ENCODE assay signal across 1 cellular context in the genomic region with DNA sequence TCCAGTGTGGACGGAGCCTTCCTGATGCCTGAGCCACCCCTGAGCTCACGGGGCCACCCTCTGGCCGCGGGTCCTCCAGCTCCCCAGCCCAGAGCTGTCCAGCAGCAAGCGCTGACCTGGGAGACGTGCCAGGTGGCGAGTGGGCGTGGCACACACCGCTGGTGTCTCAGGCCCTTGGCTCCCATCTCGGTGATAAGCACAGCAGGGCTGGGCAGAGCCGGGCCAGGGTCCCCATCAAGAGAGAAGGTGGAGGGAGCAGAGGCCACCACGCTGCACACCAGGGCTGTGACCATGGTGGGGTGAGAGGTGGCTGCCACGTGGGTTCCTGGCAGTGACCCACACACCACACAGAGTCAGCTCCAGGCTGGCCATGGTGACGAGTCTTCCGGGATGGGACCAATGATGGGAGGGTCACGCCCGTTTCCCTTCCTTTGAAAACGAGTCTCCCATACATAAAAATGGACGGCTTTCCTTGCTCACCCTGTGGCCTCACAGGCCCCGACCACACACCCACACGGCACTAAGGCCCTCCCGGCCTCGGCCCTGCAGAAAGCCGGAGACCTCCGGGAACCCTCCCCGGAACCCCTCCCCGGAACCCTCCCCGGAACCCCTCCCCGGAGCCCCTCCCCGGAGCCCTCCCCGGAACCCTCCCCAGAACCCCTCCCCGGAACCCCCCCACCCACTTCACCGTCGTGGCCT.
TF ChIP-seq lines count a peak whose summit lies in the region.

No MANE protein-coding gene starts in this region.

TF ChIP-seq in HepG2, 621 proteins besides CTCF, POLR2A, EP300 and RAD21 (continued from another document):
- TF ChIP-seq NFE2L1 (CRISPR knock-in tag; IDR thresholded peaks at IDR 0.05; ENCODE audit: borderline replicate concordance) (no peak), KAT8 (CRISPR knock-in tag; IDR thresholded peaks at IDR 0.05) (0 out of 2 replicates have a peak, but pooled peaks have one; percentile 34), KLF6 (CRISPR knock-in tag; IDR thresholded peaks at IDR 0.05) (no peak), SOX13 (IDR thresholded peaks at IDR 0.05) (no peak), SOX13 (CRISPR knock-in tag; conservative IDR thresholded peaks at IDR 0.05 in 1 of 2, IDR thresholded peaks at IDR 0.05 in 1 of 2) (peak in 1 of 2 experiments; percentile 37; a peak in 1 of 4 replicates), EZH2 (conservative IDR thresholded peaks at IDR 0.05; ENCODE audit: low read depth, low read length) (no peak), SMARCE1 (IDR thresholded peaks at IDR 0.05; ENCODE audit: borderline replicate concordance) (no peak), ZNF34 (CRISPR knock-in tag; IDR thresholded peaks at IDR 0.05; ENCODE audit: borderline replicate concordance) (no peak), ZNF251 (CRISPR knock-in tag; IDR thresholded peaks at IDR 0.05) (no peak), TBX2 (CRISPR knock-in tag; IDR thresholded peaks at IDR 0.05; ENCODE audit: borderline replicate concordance) (0 out of 2 replicates have a peak, but pooled peaks have one; percentile 44), ARID2 (CRISPR knock-in tag; IDR thresholded peaks at IDR 0.05; ENCODE audit: borderline replicate concordance) (no peak), RFXAP (CRISPR knock-in tag; IDR thresholded peaks at IDR 0.05; ENCODE audit: borderline replicate concordance) (peak; percentile 45; the same call in 1 of the 2 replicates), TOE1 (CRISPR knock-in tag; IDR thresholded peaks at IDR 0.05) (no peak), SAP130 (CRISPR knock-in tag; IDR thresholded peaks at IDR 0.05; ENCODE audit: low read depth) (peak; percentile 95), EED (CRISPR knock-in tag; IDR thresholded peaks at IDR 0.05) (no peak), HOXA3 (CRISPR knock-in tag; IDR thresholded peaks at IDR 0.05) (peak; percentile 76), ZNF83 (CRISPR knock-in tag; IDR thresholded peaks at IDR 0.05; ENCODE audit: borderline replicate concordance) (no peak), HDAC2 (CRISPR knock-in tag; IDR thresholded peaks at IDR 0.05) (peak; percentile 78; the same call in 1 of the 2 replicates), TCF7L2 (IDR thresholded peaks at IDR 0.05; ENCODE audit: low read depth, low read length) (no peak), ZZZ3 (CRISPR knock-in tag; IDR thresholded peaks at IDR 0.05; ENCODE audit: borderline replicate concordance) (no peak), ESRRA (CRISPR knock-in tag; IDR thresholded peaks at IDR 0.05; ENCODE audit: low read depth) (no peak)
- TF ChIP-seq, protein P1, sequence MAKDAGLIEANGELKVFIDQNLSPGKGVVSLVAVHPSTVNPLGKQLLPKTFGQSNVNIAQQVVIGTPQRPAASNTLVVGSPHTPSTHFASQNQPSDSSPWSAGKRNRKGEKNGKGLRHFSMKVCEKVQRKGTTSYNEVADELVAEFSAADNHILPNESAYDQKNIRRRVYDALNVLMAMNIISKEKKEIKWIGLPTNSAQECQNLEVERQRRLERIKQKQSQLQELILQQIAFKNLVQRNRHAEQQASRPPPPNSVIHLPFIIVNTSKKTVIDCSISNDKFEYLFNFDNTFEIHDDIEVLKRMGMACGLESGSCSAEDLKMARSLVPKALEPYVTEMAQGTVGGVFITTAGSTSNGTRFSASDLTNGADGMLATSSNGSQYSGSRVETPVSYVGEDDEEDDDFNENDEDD (CRISPR knock-in tag; IDR thresholded peaks at IDR 0.05; ENCODE audit: borderline replicate concordance), result no peak
- TF ChIP-seq, protein P2, sequence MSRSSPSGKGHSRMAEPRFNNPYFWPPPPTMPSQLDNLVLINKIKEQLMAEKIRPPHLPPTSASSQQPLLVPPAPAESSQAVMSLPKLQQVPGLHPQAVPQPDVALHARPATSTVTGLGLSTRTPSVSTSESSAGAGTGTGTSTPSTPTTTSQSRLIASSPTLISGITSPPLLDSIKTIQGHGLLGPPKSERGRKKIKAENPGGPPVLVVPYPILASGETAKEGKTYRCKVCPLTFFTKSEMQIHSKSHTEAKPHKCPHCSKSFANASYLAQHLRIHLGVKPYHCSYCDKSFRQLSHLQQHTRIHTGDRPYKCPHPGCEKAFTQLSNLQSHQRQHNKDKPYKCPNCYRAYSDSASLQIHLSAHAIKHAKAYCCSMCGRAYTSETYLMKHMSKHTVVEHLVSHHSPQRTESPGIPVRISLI (CRISPR knock-in tag; IDR thresholded peaks at IDR 0.05; ENCODE audit: borderline replicate concordance), result no peak
- TF ChIP-seq, protein P3, sequence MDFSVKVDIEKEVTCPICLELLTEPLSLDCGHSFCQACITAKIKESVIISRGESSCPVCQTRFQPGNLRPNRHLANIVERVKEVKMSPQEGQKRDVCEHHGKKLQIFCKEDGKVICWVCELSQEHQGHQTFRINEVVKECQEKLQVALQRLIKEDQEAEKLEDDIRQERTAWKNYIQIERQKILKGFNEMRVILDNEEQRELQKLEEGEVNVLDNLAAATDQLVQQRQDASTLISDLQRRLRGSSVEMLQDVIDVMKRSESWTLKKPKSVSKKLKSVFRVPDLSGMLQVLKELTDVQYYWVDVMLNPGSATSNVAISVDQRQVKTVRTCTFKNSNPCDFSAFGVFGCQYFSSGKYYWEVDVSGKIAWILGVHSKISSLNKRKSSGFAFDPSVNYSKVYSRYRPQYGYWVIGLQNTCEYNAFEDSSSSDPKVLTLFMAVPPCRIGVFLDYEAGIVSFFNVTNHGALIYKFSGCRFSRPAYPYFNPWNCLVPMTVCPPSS (IDR thresholded peaks at IDR 0.05), result no peak
TF ChIP-seq in HepG2: peak in this region for 160.
